ENCODE assay signal across 8 cellular contexts in genomic region chr17:1736348-1737281, GRCh38. TPM values are rescaled to one million over a fixed set of nuclear protein-coding genes. Genes with fewer than 3 reads are reported as not detected.
DNase-seq lines count a peak whose midpoint lies in the region; ATAC-seq and TF ChIP-seq lines count a peak whose summit lies in the region.

No MANE protein-coding gene starts in this region.

- no peaks in the 10 kb centered on the region for H3K9me3 ChIP-seq in RWPE2 (ENCODE audit: severe bottlenecking)

- no peak for TF ChIP-seq CTCF in RWPE2 (IDR thresholded peaks at IDR 0.05; ENCODE audit: poor library complexity, severe bottlenecking)
- no peak for TF ChIP-seq CTCF in epithelial cell of esophagus (IDR thresholded peaks at IDR 0.05; ENCODE audit: insufficient read depth, low read depth, low read length, missing control alignments)
- no peak for TF ChIP-seq CTCF in progenitor cell of endocrine pancreas (IDR thresholded peaks at IDR 0.05; ENCODE audit: unreplicated experiment)

- no peaks in the 10 kb centered on the region for H3K27me3 Mint-ChIP-seq in progenitor cell of endocrine pancreas

- peak; percentile 54 for ATAC-seq in RWPE2 (ENCODE audit: low read depth)
- ATAC-seq in GM21447 (IDR thresholded peaks at IDR 0.05; ENCODE audit: unreplicated experiment), result no peak
- ATAC-seq in HG03442 (IDR thresholded peaks at IDR 0.05; ENCODE audit: unreplicated experiment), result no peak

- H3K4me1 Mint-ChIP-seq in progenitor cell of endocrine pancreas (ENCODE audit: low read depth), result peaks cover 25% of the 10 kb centered on the region

- H3K27ac Mint-ChIP-seq in progenitor cell of endocrine pancreas, result peak overlapping the region; percentile 92

- H3K4me3 ChIP-seq in RWPE2 (ENCODE audit: severe bottlenecking) (no peak overlapping the region), epithelial cell of esophagus (ENCODE audit: low read length) (no peak overlapping the region)

- DNase-seq in GM19240 (ENCODE audit: insufficient read length, low spot score), result peak; percentile 70
- DNase-seq in RWPE2 (ENCODE audit: low spot score), result peak; percentile 56
- peak; percentile 77 for DNase-seq in epithelial cell of esophagus (ENCODE audit: low read depth)
- DNase-seq in progenitor cell of endocrine pancreas (ENCODE audit: low spot score, unreplicated experiment), result no peak
- DNase-seq in NCI-H2029 (lab: John Stamatoyannopoulos, UW), result no peak
- no peak for DNase-seq in effector CD4-positive, alpha-beta T cell

- H3K36me3 Mint-ChIP-seq in progenitor cell of endocrine pancreas (ENCODE audit: insufficient read depth), result peaks cover 4% of the 10 kb centered on the region

- H3K36me3 ChIP-seq in RWPE2 (ENCODE audit: low read depth), result no peaks in the 10 kb centered on the region; the same call in 1 of the 2 replicates

- H3K4me1 ChIP-seq in RWPE2 (ENCODE audit: insufficient read depth, poor library complexity, severe bottlenecking), result peaks cover 3% of the 10 kb centered on the region

- peak overlapping the region; percentile 52 for H3K4me3 Mint-ChIP-seq in progenitor cell of endocrine pancreas (ENCODE audit: low read depth)

- no peaks in the 10 kb centered on the region for H3K27me3 ChIP-seq in RWPE2 (ENCODE audit: insufficient read depth, poor library complexity, severe bottlenecking)

- no peaks in the 10 kb centered on the region for H3K9me3 Mint-ChIP-seq in progenitor cell of endocrine pancreas (ENCODE audit: low read depth)

- no peak overlapping the region for H3K27ac ChIP-seq in RWPE2 (ENCODE audit: poor library complexity, severe bottlenecking)

RNA-seq across cellular contexts. Expression of gene SERPINF2, which starts 6.1 kb away (rescaled TPM):
- 68.6 and 74.5 TPM in 2 replicates for total RNA-seq in progenitor cell of endocrine pancreas

RNA-seq across cellular contexts. Expression of gene WDR81, which starts 12.1 kb away (rescaled TPM):
- total RNA-seq in progenitor cell of endocrine pancreas, result 22.1 and 22.4 TPM in 2 replicates

RNA-seq across cellular contexts. Expression of gene SERPINF1, which starts 25.2 kb away (rescaled TPM):
- 163 and 169 TPM in 2 replicates for total RNA-seq in progenitor cell of endocrine pancreas

RNA-seq across cellular contexts. Expression of gene TLCD2, which starts 26.4 kb away (rescaled TPM):
- total RNA-seq in progenitor cell of endocrine pancreas, result 2.7 and 2.9 TPM in 2 replicates

RNA-seq across cellular contexts. Expression of gene PRPF8, which starts 51.9 kb away (rescaled TPM):
- total RNA-seq in progenitor cell of endocrine pancreas, result 367 and 378 TPM in 2 replicates

Comparison
In these comparisons a context has a peak if more than half of its experiments do, and no peak if none do; other contexts are left out.
1. DNase-seq: peak in GM19240 (single experiment), RWPE2 (single experiment) and epithelial cell of esophagus (single experiment); none in progenitor cell of endocrine pancreas (single experiment), NCI-H2029 (single experiment) and effector CD4-positive, alpha-beta T cell (single experiment).